Comparison of ENCODE assay signal across 26 cellular contexts in genomic region chr11:883527-883926, GRCh38.
"Had no signal": no experiment of that assay in that cellular context is flagged by ENCODE, and none has a peak within 500 bp of the region (broad histone marks: within the 10 kb centered on the region; RNA-seq: fewer than 3 reads in every experiment).

No MANE protein-coding gene starts in this region.

- H3K4me2 ChIP-seq: neural progenitor cell had no signal

- H3K27me3 ChIP-seq: left lung, neural progenitor cell, ovary, right atrium auricular region, sigmoid colon, spleen, suprapubic skin, tibial artery, upper lobe of right lung had no signal

- ATAC-seq: left cardiac atrium; left lung; lower lobe of right lung; natural killer cell; stimulated activated effector memory CD8-positive, alpha-beta T cell treated with anti-CD3 and anti-CD28 coated beads, Interleukin-12 subunit alpha, Interleukin-12 subunit beta, amount 100 ng/mL, for 72 hours; upper lobe of right lung had no signal

- H2AFZ ChIP-seq: neural progenitor cell had no signal

- H3K27ac ChIP-seq: left lung, lower lobe of right lung, neural progenitor cell, ovary, right atrium auricular region, sigmoid colon, suprapubic skin, thoracic aorta, tibial artery, upper lobe of right lung had no signal

- H3K9ac ChIP-seq: neural progenitor cell had no signal

- H3K4me3 ChIP-seq: left lung, lower lobe of right lung, neural progenitor cell, ovary, right atrium auricular region, sigmoid colon, spleen, suprapubic skin, thoracic aorta, tibial artery, upper lobe of right lung had no signal

- FAIRE-seq: keratinocyte, small intestine, urothelium cell line had no signal

- DNase-seq: hippocampal formation; kidney glomerular epithelial cell; left cardiac atrium; left lung; lower lobe of right lung; mammary epithelial cell; mesenchymal stem cell; naive B cell; natural killer cell; nephron progenitor cell; ovary; sigmoid colon; small intestine; spleen; stimulated activated CD4-positive, alpha-beta T cell treated with anti-CD3 and anti-CD28 coated beads, Interleukin-4, amount 100 ng/mL, for 24 hours; stimulated activated naive CD4-positive, alpha-beta T cell; tibial artery; trophoblast cell; upper lobe of right lung had no signal

- H3K36me3 ChIP-seq: neural progenitor cell, ovary, upper lobe of right lung had no signal

- H3K4me1 ChIP-seq: left lung, lower lobe of right lung, neural progenitor cell, right atrium auricular region, sigmoid colon, suprapubic skin, tibial artery, upper lobe of right lung had no signal

- H3K9me3 ChIP-seq: left lung, lower lobe of right lung, ovary, right atrium auricular region, sigmoid colon, spleen, suprapubic skin, thoracic aorta, tibial artery, upper lobe of right lung had no signal
